Comparison of ENCODE assay signal across 15 cellular contexts in the genomic region with DNA sequence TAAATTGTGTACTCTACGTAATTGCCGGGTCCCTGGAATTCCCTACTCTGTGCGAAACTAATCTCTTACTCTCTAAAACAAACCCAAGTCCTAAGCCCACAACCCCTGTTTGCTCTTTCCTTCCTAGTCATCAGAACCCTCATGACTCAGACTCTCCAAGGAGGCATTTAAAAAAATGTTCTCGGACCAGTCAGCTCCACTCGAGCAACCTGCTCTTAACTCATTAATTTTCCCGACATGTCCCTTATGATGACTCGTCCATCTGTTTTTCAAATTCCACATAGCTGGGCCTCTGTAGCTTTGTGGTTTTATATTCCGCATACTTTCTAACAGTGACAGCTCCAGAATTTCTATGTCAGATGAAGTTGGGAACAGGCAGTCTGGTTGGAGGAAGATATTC. TPM values are rescaled to one million over a fixed set of nuclear protein-coding genes. Genes with fewer than 3 reads are reported as not detected.
DNase-seq lines count a peak whose midpoint lies in the region; ATAC-seq and TF ChIP-seq lines count a peak whose summit lies in the region.
"Had no signal": no experiment of that assay in that cellular context is flagged by ENCODE, and none has a peak within 500 bp of the region (broad histone marks: within the 10 kb centered on the region; RNA-seq: fewer than 3 reads in every experiment).

No MANE protein-coding gene starts in this region.

- POLR2A ChIA-PET in A673 (lab: Charles Lee; ENCODE audit: low non-redundant PET) (no interaction called here), HEK293 (lab: Yijun Ruan, JAX) (no interaction called here)

- no peak for TF ChIP-seq POLR2A in adrenal gland (IDR thresholded peaks at IDR 0.05)

- H3K36me3 ChIP-seq in A673 (ENCODE audit: insufficient read depth, low read length, poor library complexity, severe bottlenecking) (no peaks in the 10 kb centered on the region), HEK293 (ENCODE audit: control insufficient read depth in 2 of 2, insufficient read depth in 1 of 2, low read length in 2 of 2) (no peaks in the 10 kb centered on the region), adrenal gland (replicated peaks in 1 of 2) (no peaks in the 10 kb centered on the region)

- no peak for ATAC-seq in GM19455 (IDR thresholded peaks at IDR 0.05; ENCODE audit: unreplicated experiment)

- H3K9me3 ChIP-seq in A673 (ENCODE audit: low read depth, low read length, poor library complexity, severe bottlenecking) (no peaks in the 10 kb centered on the region), HEK293 (ENCODE audit: control insufficient read depth, insufficient read depth, low read depth, low read length) (no peaks in the 10 kb centered on the region), adrenal gland (replicated peaks in 1 of 3) (no peaks in the 10 kb centered on the region)

- DNase-seq in A673 (ENCODE audit: low spot score) (peak; percentile 19), astrocyte of the hippocampus (ENCODE audit: low read depth, low spot score) (peak; percentile 93), iris pigment epithelial cell (ENCODE audit: low read depth) (peak; percentile 96), cerebellar nuclear complex (lab: John Stamatoyannopoulos, UW) (no peak), cerebellar cortex (ENCODE audit: low spot score) (no peak), adrenal gland (no peak)
- DNase-seq: activated CD4-positive, alpha-beta T cell treated with anti-CD3 and anti-CD28 coated beads, Interleukin-2, amount 10 ng/mL, durations not matched to agents 24 days and 14 days; activated naive CD8-positive, alpha-beta T cell treated with anti-CD3 and anti-CD28 coated beads, Interleukin-2, amount 10 ng/mL, durations not matched to agents 7 days and 5 days; hippocampal formation; NCI-H1436 treated with DMSO at 0.1 percent for 48 hours; SHP77 treated with DMSO at 0.1 percent for 48 hours had no signal

- H3K4me3 ChIP-seq in A673 (ENCODE audit: low read depth, low read length, poor library complexity, severe bottlenecking), result no peak overlapping the region
- no peak overlapping the region for H3K4me3 ChIP-seq in HEK293 (ENCODE audit: low read depth, low read length)
- no peak overlapping the region for H3K4me3 ChIP-seq in adrenal gland

- H3K27ac ChIP-seq in A673 (ENCODE audit: low read depth, low read length, poor library complexity, severe bottlenecking) (no peak overlapping the region), HEK293 (ENCODE audit: extremely low read depth, low read depth, low read length) (no peak overlapping the region), adrenal gland (no peak overlapping the region)
- H3K27ac ChIP-seq: C4-2B had no signal

- CTCF ChIA-PET in A673 (lab: Charles Lee) (no interaction called here), HEK293 (lab: Yijun Ruan, JAX) (interaction anchor here (0.6 to 1.6 kb wide), 6 partner anchors 20 to 329 kb away, joined by 3 to 6 read pairs (median 4); no protein-coding TSS in a partner anchor)

- intact Hi-C loops in A673 (cut with micrococcal nuclease; ENCODE audit: unreplicated experiment) (no loop called here), adrenal gland (cut with DNase I) (no loop called here)

- no peaks in the 10 kb centered on the region for H3K27me3 ChIP-seq in A673 (replicated peaks; ENCODE audit: insufficient read depth, low read depth, low read length, poor library complexity)
- no peaks in the 10 kb centered on the region for H3K27me3 ChIP-seq in adrenal gland

- TF ChIP-seq CTCF in A673 (conservative IDR thresholded peaks at IDR 0.05; ENCODE audit: low read depth, low read length), result no peak
- TF ChIP-seq CTCF in HEK293 (tag by site-specific recombination; IDR thresholded peaks at IDR 0.05), result no peak
- TF ChIP-seq CTCF in adrenal gland (IDR thresholded peaks at IDR 0.05), result no peak

- 59 to 69% (median 61%) methylated on average over 8 of the region's 8 CpGs for WGBS in adrenal gland, 4 donors

- no TSS peak for BruUV-seq in A673 (replicated peaks; lab: Mats Ljungman, UMichigan)

- H3K4me1 ChIP-seq in A673 (ENCODE audit: insufficient read depth, low read length, poor library complexity, severe bottlenecking) (no peaks in the 10 kb centered on the region), HEK293 (ENCODE audit: control insufficient read depth, insufficient read depth, low read length) (0 out of 2 replicates have a peak, but pooled peaks cover 2% of the 10 kb centered on the region), adrenal gland (replicated peaks in 1 of 2) (no peaks in the 10 kb centered on the region)

TF ChIP-seq in HEK293, 187 proteins besides CTCF, POLR2A, EP300 and RAD21:
- no peak for TF ChIP-seq GLI4 (tag by site-specific recombination; IDR thresholded peaks at IDR 0.05)
- TF ChIP-seq, protein P1, sequence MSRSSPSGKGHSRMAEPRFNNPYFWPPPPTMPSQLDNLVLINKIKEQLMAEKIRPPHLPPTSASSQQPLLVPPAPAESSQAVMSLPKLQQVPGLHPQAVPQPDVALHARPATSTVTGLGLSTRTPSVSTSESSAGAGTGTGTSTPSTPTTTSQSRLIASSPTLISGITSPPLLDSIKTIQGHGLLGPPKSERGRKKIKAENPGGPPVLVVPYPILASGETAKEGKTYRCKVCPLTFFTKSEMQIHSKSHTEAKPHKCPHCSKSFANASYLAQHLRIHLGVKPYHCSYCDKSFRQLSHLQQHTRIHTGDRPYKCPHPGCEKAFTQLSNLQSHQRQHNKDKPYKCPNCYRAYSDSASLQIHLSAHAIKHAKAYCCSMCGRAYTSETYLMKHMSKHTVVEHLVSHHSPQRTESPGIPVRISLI (tag by site-specific recombination; IDR thresholded peaks at IDR 0.05), result peak; percentile 60; the same call in 1 of the 2 replicates
- TF ChIP-seq ZNF623 (tag by site-specific recombination; IDR thresholded peaks at IDR 0.05), result no peak
- TF ChIP-seq ZNF2 (tag by site-specific recombination; IDR thresholded peaks at IDR 0.05), result no peak

RNA-seq across cellular contexts. Expression of a gene that starts 2.6 kb away (rescaled TPM):
- total RNA-seq in A673 (2021), result not detected in 2 replicates
- total RNA-seq in adrenal gland, result not detected
- not detected for polyA plus RNA-seq in adrenal gland
- total RNA-seq: activated CD4-positive, alpha-beta T cell treated with anti-CD3 and anti-CD28 coated beads, Interleukin-2, amount 10 ng/mL, durations not matched to agents 24 days and 14 days; activated naive CD8-positive, alpha-beta T cell treated with anti-CD3 and anti-CD28 coated beads, Interleukin-2, amount 10 ng/mL, durations not matched to agents 7 days and 5 days had no signal
- polyA plus RNA-seq: neural cell had no signal

RNA-seq across cellular contexts. Expression of a gene that starts 24.2 kb away (rescaled TPM):
- total RNA-seq in A673 (2021) (not detected in 2 replicates), adrenal gland (not detected)
- under 1 TPM in 2 of 3 donors, not detected in 1; 0.16 to 0.34 TPM for polyA plus RNA-seq in adrenal gland
- total RNA-seq: activated CD4-positive, alpha-beta T cell treated with anti-CD3 and anti-CD28 coated beads, Interleukin-2, amount 10 ng/mL, durations not matched to agents 24 days and 14 days; activated naive CD8-positive, alpha-beta T cell treated with anti-CD3 and anti-CD28 coated beads, Interleukin-2, amount 10 ng/mL, durations not matched to agents 7 days and 5 days had no signal
- polyA plus RNA-seq: neural cell had no signal

Comparison
In these comparisons a context has a peak if more than half of its experiments do, and no peak if none do; other contexts are left out.
1. DNase-seq: peak in A673 (single experiment), astrocyte of the hippocampus (single experiment) and iris pigment epithelial cell (single experiment); none in cerebellar nuclear complex (0 of 2), cerebellar cortex (single experiment) and adrenal gland (0 of 7).